8 cellular contexts compared by ENCODE assay signal in the genomic region with DNA sequence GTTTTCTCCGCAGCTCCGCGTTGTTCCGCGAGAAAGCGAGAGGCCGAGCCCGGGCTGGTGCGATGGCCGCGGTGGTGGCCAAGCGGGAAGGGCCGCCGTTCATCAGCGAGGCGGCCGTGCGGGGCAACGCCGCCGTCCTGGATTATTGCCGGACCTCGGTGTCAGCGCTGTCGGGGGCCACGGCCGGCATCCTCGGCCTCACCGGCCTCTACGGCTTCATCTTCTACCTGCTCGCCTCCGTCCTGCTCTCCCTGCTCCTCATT. TPM values are rescaled to one million over a fixed set of nuclear protein-coding genes. Genes with fewer than 3 reads are reported as not detected.
DNase-seq lines count a peak whose midpoint lies in the region; TF ChIP-seq lines count a peak whose summit lies in the region.

No MANE protein-coding gene starts in this region.

- WGBS in mesenchymal stem cell: under 1% methylated on average over 32 of the region's 32 CpGs

- H3K4me3 ChIP-seq in AG04449 (ENCODE audit: low read depth, low read length) (peak overlapping the region; percentile 93), HEK293 (ENCODE audit: low read depth, low read length) (peak overlapping the region; percentile 90), mesenchymal stem cell (ENCODE audit: insufficient read depth in 1 of 2, low read depth in 1 of 2, low read length in 2 of 2) (peak overlapping the region; percentile 82 to 97)

- H3K4ac ChIP-seq in mesenchymal stem cell (ENCODE audit: low read depth in 1 of 2, low read length in 2 of 2): peak overlapping the region in 1 of 2 experiments; percentile 77

- CTCF ChIA-PET in AG04449 (lab: Yijun Ruan, JAX) (no interaction called here), HEK293 (lab: Yijun Ruan, JAX) (interaction anchor here (1.1 kb wide), 1 partner anchor 14 kb away, joined by 4 read pairs; no protein-coding TSS in a partner anchor)

- no peak overlapping the region for H2AK5ac ChIP-seq in mesenchymal stem cell (ENCODE audit: low read length, severe bottlenecking)

- peak overlapping the region; percentile 89 for H2AFZ ChIP-seq in mesenchymal stem cell (ENCODE audit: low read depth, low read length)

- H3K27me3 ChIP-seq in mesenchymal stem cell (ENCODE audit: control insufficient read depth in 1 of 2, insufficient read depth in 1 of 2, low read length in 2 of 2): no peaks in the 10 kb centered on the region

- H4K8ac ChIP-seq in mesenchymal stem cell (ENCODE audit: low read length): peak overlapping the region; percentile 96

- POLR2A ChIA-PET in AG04449 (lab: Yijun Ruan, JAX) (interaction anchor here (0.6 to 2.3 kb wide), 3 partner anchors 9 to 53 kb away, joined by 3 to 11 read pairs (median 5); a partner anchor contains a TSS), HEK293 (lab: Yijun Ruan, JAX) (interaction anchor here (0.8 to 4.4 kb wide), 3 partner anchors 10 to 54 kb away, joined by 4 to 75 read pairs (median 5); a partner anchor contains a TSS)

- H2BK5ac ChIP-seq in mesenchymal stem cell (ENCODE audit: low read depth, low read length, poor library complexity, severe bottlenecking): peak overlapping the region; percentile 77

- peaks cover 8% of the 10 kb centered on the region; the same call in 1 of the 2 replicates for H3K4me1 ChIP-seq in HEK293 (ENCODE audit: control insufficient read depth, insufficient read depth, low read length)
- peaks cover 28% of the 10 kb centered on the region for H3K4me1 ChIP-seq in mesenchymal stem cell (ENCODE audit: control insufficient read depth, insufficient read depth, low read depth, low read length)

- H3K18ac ChIP-seq in mesenchymal stem cell (ENCODE audit: low read depth in 1 of 2, low read length in 2 of 2): peak overlapping the region; percentile 52 to 85

- peak overlapping the region; percentile 99 for H3K9ac ChIP-seq in mesenchymal stem cell (ENCODE audit: low read length)

- no peak overlapping the region for H2BK15ac ChIP-seq in mesenchymal stem cell (ENCODE audit: low read depth, poor library complexity, severe bottlenecking)

- no peak overlapping the region for H2BK12ac ChIP-seq in mesenchymal stem cell (ENCODE audit: low read length in 2 of 2)

- peak overlapping the region in 1 of 2 experiments; percentile 82 for H3K14ac ChIP-seq in mesenchymal stem cell (ENCODE audit: low read length in 2 of 2)

- peak overlapping the region in 1 of 2 experiments; percentile 50 for H3K23ac ChIP-seq in mesenchymal stem cell (ENCODE audit: low read length in 2 of 2)

- peaks cover 7 to 25% of the 10 kb centered on the region in 2 experiments; a peak in 2 of 3 replicates for H3K36me3 ChIP-seq in HEK293 (ENCODE audit: control insufficient read depth in 2 of 2, insufficient read depth in 1 of 2, low read length in 2 of 2)
- H3K36me3 ChIP-seq in mesenchymal stem cell (ENCODE audit: control insufficient read depth in 1 of 2, insufficient read depth in 2 of 2, low read depth in 1 of 2, low read length in 2 of 2): peaks cover 24 to 25% of the 10 kb centered on the region in 2 experiments

- TF ChIP-seq CTCF in AG04449 (IDR thresholded peaks at IDR 0.05; ENCODE audit: insufficient read depth, low read length, missing control alignments) (no peak), HEK293 (tag by site-specific recombination; IDR thresholded peaks at IDR 0.05) (no peak)

- peak overlapping the region; percentile 59 for H2BK120ac ChIP-seq in mesenchymal stem cell (ENCODE audit: low read depth, low read length)

- no peak for DNase-seq in AG04449 (ENCODE audit: low read depth, low spot score)
- no peak for DNase-seq in mesenchymal stem cell
- DNase-seq in NCI-H510A (lab: John Stamatoyannopoulos, UW): no peak
- DNase-seq in RKO (ENCODE audit: low spot score): no peak
- DNase-seq in SKM-1 (lab: John Stamatoyannopoulos, UW; ENCODE audit: unreplicated experiment): no peak
- no peak for DNase-seq in effector CD8-positive, alpha-beta T cell (lab: John Stamatoyannopoulos, UW)

- H3K79me1 ChIP-seq in mesenchymal stem cell (replicated peaks; ENCODE audit: low read length, poor library complexity, severe bottlenecking): peaks cover 11% of the 10 kb centered on the region

- H3K9me3 ChIP-seq in HEK293 (ENCODE audit: control insufficient read depth, insufficient read depth, low read depth, low read length) (no peaks in the 10 kb centered on the region), mesenchymal stem cell (ENCODE audit: control insufficient read depth, low read length) (no peaks in the 10 kb centered on the region)

- H3K27ac ChIP-seq in HEK293 (ENCODE audit: extremely low read depth, low read depth, low read length) (peak overlapping the region; percentile 91), angular gyrus (ENCODE audit: low read depth, low read length) (peak overlapping the region; percentile 87), mesenchymal stem cell (ENCODE audit: low read length, poor library complexity, severe bottlenecking) (peak overlapping the region; percentile 90)

- H3K4me2 ChIP-seq in mesenchymal stem cell (ENCODE audit: low read length, poor library complexity, severe bottlenecking): peak overlapping the region; percentile 96

- peak overlapping the region; percentile 85 for H4K91ac ChIP-seq in mesenchymal stem cell (ENCODE audit: low read length)

TF ChIP-seq in HEK293, 187 proteins besides CTCF, POLR2A, EP300 and RAD21:
- TF ChIP-seq HOXA7 (CRISPR knock-in tag; IDR thresholded peaks at IDR 0.05; ENCODE audit: borderline replicate concordance): no peak
- TF ChIP-seq MEIS1 (CRISPR knock-in tag; IDR thresholded peaks at IDR 0.05; ENCODE audit: borderline replicate concordance): no peak
- TF ChIP-seq, protein P1, sequence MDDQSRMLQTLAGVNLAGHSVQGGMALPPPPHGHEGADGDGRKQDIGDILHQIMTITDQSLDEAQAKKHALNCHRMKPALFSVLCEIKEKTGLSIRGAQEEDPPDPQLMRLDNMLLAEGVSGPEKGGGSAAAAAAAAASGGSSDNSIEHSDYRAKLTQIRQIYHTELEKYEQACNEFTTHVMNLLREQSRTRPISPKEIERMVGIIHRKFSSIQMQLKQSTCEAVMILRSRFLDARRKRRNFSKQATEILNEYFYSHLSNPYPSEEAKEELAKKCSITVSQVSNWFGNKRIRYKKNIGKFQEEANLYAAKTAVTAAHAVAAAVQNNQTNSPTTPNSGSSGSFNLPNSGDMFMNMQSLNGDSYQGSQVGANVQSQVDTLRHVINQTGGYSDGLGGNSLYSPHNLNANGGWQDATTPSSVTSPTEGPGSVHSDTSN (CRISPR knock-in tag; IDR thresholded peaks at IDR 0.05): 0 out of 2 replicates have a peak, but pooled peaks have one; percentile 17
- 0 out of 2 replicates have a peak, but pooled peaks have one; percentile 23 for TF ChIP-seq ZNF501 (tag by site-specific recombination; IDR thresholded peaks at IDR 0.05)
- peak; percentile 71 for TF ChIP-seq ZNF335 (tag by site-specific recombination; conservative IDR thresholded peaks at IDR 0.05)
- TF ChIP-seq GLI2 (tag by site-specific recombination; IDR thresholded peaks at IDR 0.05; ENCODE audit: borderline replicate concordance, low read depth): no peak
- 0 out of 2 replicates have a peak, but pooled peaks have one; percentile 48 for TF ChIP-seq ZNF777 (tag by site-specific recombination; IDR thresholded peaks at IDR 0.05; ENCODE audit: borderline replicate concordance)
- TF ChIP-seq ZNF133 (tag by site-specific recombination; IDR thresholded peaks at IDR 0.05): peak; percentile 50; the same call in 1 of the 2 replicates
- TF ChIP-seq ZBTB20 (tag by site-specific recombination; IDR thresholded peaks at IDR 0.05): peak; percentile 22; the same call in 1 of the 2 replicates
- peak; percentile 36; the same call in 1 of the 2 replicates for TF ChIP-seq GLIS2 (tag by site-specific recombination; IDR thresholded peaks at IDR 0.05)
- TF ChIP-seq ZNF558 (tag by site-specific recombination; IDR thresholded peaks at IDR 0.05): no peak
- TF ChIP-seq, protein P2, sequence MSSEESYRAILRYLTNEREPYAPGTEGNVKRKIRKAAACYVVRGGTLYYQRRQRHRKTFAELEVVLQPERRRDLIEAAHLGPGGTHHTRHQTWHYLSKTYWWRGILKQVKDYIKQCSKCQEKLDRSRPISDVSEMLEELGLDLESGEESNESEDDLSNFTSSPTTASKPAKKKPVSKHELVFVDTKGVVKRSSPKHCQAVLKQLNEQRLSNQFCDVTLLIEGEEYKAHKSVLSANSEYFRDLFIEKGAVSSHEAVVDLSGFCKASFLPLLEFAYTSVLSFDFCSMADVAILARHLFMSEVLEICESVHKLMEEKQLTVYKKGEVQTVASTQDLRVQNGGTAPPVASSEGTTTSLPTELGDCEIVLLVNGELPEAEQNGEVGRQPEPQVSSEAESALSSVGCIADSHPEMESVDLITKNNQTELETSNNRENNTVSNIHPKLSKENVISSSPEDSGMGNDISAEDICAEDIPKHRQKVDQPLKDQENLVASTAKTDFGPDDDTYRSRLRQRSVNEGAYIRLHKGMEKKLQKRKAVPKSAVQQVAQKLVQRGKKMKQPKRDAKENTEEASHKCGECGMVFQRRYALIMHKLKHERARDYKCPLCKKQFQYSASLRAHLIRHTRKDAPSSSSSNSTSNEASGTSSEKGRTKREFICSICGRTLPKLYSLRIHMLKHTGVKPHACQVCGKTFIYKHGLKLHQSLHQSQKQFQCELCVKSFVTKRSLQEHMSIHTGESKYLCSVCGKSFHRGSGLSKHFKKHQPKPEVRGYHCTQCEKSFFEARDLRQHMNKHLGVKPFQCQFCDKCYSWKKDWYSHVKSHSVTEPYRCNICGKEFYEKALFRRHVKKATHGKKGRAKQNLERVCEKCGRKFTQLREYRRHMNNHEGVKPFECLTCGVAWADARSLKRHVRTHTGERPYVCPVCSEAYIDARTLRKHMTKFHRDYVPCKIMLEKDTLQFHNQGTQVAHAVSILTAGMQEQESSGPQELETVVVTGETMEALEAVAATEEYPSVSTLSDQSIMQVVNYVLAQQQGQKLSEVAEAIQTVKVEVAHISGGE (tag by site-specific recombination; conservative IDR thresholded peaks at IDR 0.05; ENCODE audit: low read depth): 0 out of 2 replicates have a peak, but pooled peaks have one; percentile 7
- TF ChIP-seq ZNF2 (tag by site-specific recombination; IDR thresholded peaks at IDR 0.05): 0 out of 2 replicates have a peak, but pooled peaks have one; percentile 13
- peak; percentile 75 for TF ChIP-seq SCRT2 (tag by site-specific recombination; IDR thresholded peaks at IDR 0.05)
- TF ChIP-seq ZNF324 (tag by site-specific recombination; IDR thresholded peaks at IDR 0.05): 0 out of 2 replicates have a peak, but pooled peaks have one; percentile 36

RNA-seq across cellular contexts. Expression of a gene that starts 0.4 kb away (rescaled TPM):
- 102 TPM for polyA plus RNA-seq in mesenchymal stem cell (2013, experiment 1 of 2)
- polyA plus RNA-seq in mesenchymal stem cell (2013, experiment 2 of 2): 107 TPM

RNA-seq across cellular contexts. Expression of a gene that starts 0.6 kb away (rescaled TPM):
- polyA plus RNA-seq in mesenchymal stem cell (2013, experiment 1 of 2): 119 TPM
- polyA plus RNA-seq in mesenchymal stem cell (2013, experiment 2 of 2): 117 TPM

RNA-seq across cellular contexts. Expression of a gene that starts 26.9 kb away (rescaled TPM):
- 0.35 TPM for polyA plus RNA-seq in mesenchymal stem cell (2013, experiment 1 of 2)
- polyA plus RNA-seq in mesenchymal stem cell (2013, experiment 2 of 2): 0.30 TPM

RNA-seq across cellular contexts. Expression of a gene that starts 32.5 kb away (rescaled TPM):
- 28.5 TPM for polyA plus RNA-seq in mesenchymal stem cell (2013, experiment 1 of 2)
- polyA plus RNA-seq in mesenchymal stem cell (2013, experiment 2 of 2): 28.1 TPM

RNA-seq across cellular contexts. Expression of a gene that starts 33.0 kb away (rescaled TPM):
- 7.4 TPM for polyA plus RNA-seq in mesenchymal stem cell (2013, experiment 1 of 2)
- polyA plus RNA-seq in mesenchymal stem cell (2013, experiment 2 of 2): 7.5 TPM
